Comparison of ENCODE assay signal across 1 cellular context in the genomic region with DNA sequence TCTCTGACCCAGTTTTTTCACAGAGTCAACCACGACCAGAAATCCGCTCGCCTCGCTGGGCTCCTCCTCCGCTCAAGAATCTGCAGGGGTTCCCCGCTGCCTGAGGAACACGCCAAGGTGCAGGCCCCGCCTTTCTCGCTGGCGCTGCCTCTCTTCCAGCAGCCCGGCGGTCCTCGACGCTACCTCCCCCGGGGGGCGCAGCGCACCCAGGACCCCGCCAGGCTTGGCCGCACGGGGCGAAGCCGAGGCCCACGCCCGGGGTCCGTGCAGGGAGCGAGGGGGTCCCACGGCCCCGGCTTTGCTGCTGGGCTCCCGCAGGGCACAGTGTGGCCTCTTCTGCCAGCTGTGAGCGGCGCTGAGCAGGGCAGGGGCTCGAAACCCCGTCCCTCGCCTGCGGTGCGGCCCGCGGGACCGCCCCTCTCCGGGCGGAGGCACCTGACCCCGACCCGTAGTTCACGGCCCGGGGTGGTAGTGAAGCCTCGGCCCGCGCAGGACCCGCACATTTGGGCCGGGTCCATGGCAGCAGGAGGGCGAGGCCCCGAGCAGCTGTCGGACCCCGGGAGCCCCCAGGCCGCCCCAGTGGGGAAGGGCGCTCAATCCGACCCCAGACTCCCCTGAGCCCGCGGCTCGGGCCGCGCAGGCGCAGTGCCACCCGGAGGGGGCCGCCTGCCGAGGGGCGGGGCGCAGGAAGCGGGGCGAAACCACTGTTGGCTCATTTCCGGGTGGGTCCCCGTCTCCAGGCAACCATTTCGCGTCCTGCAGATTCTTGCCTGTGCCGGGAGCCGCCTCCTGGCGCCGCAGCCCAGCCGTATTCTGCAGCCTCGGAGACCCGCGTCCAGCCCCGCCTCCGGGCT.
TF ChIP-seq lines count a peak whose summit lies in the region.

No MANE protein-coding gene starts in this region.

TF ChIP-seq in K562, 482 proteins besides CTCF, POLR2A, EP300 and RAD21 (continued from another document):
- TF ChIP-seq MXI1 (IDR thresholded peaks at IDR 0.05; ENCODE audit: low read depth, low read length) = peak; percentile 96
- TF ChIP-seq, protein P1, sequence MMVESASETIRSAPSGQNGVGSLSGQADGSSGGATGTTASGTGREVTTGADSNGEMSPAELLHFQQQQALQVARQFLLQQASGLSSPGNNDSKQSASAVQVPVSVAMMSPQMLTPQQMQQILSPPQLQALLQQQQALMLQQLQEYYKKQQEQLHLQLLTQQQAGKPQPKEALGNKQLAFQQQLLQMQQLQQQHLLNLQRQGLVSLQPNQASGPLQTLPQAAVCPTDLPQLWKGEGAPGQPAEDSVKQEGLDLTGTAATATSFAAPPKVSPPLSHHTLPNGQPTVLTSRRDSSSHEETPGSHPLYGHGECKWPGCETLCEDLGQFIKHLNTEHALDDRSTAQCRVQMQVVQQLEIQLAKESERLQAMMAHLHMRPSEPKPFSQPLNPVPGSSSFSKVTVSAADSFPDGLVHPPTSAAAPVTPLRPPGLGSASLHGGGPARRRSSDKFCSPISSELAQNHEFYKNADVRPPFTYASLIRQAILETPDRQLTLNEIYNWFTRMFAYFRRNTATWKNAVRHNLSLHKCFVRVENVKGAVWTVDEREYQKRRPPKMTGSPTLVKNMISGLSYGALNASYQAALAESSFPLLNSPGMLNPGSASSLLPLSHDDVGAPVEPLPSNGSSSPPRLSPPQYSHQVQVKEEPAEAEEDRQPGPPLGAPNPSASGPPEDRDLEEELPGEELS (CRISPR knock-in tag; IDR thresholded peaks at IDR 0.05; ENCODE audit: borderline replicate concordance) = no peak
- TF ChIP-seq, protein P2, sequence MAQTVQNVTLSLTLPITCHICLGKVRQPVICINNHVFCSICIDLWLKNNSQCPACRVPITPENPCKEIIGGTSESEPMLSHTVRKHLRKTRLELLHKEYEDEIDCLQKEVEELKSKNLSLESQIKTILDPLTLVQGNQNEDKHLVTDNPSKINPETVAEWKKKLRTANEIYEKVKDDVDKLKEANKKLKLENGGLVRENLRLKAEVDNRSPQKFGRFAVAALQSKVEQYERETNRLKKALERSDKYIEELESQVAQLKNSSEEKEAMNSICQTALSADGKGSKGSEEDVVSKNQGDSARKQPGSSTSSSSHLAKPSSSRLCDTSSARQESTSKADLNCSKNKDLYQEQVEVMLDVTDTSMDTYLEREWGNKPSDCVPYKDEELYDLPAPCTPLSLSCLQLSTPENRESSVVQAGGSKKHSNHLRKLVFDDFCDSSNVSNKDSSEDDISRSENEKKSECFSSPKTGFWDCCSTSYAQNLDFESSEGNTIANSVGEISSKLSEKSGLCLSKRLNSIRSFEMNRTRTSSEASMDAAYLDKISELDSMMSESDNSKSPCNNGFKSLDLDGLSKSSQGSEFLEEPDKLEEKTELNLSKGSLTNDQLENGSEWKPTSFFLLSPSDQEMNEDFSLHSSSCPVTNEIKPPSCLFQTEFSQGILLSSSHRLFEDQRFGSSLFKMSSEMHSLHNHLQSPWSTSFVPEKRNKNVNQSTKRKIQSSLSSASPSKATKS (CRISPR knock-in tag; IDR thresholded peaks at IDR 0.05) = no peak
- no peak for TF ChIP-seq RHOXF2B (CRISPR knock-in tag; conservative IDR thresholded peaks at IDR 0.05)
- TF ChIP-seq MAFF (IDR thresholded peaks at IDR 0.05; ENCODE audit: low read length) = no peak
- TF ChIP-seq ARNT (IDR thresholded peaks at IDR 0.05) = no peak
- TF ChIP-seq ZNF589 (CRISPR knock-in tag; IDR thresholded peaks at IDR 0.05; ENCODE audit: low read depth) = no peak
- no peak for TF ChIP-seq RCOR1 (IDR thresholded peaks at IDR 0.05; ENCODE audit: borderline replicate concordance in 1 of 2, low read depth in 2 of 2, low read length in 2 of 2)
- TF ChIP-seq, protein P3, sequence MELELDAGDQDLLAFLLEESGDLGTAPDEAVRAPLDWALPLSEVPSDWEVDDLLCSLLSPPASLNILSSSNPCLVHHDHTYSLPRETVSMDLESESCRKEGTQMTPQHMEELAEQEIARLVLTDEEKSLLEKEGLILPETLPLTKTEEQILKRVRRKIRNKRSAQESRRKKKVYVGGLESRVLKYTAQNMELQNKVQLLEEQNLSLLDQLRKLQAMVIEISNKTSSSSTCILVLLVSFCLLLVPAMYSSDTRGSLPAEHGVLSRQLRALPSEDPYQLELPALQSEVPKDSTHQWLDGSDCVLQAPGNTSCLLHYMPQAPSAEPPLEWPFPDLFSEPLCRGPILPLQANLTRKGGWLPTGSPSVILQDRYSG (tag; conservative IDR thresholded peaks at IDR 0.05; ENCODE audit: low read depth) = no peak
- TF ChIP-seq CCAR2 (IDR thresholded peaks at IDR 0.05; ENCODE audit: low read depth, low read length) = no peak
- TF ChIP-seq, protein P4, sequence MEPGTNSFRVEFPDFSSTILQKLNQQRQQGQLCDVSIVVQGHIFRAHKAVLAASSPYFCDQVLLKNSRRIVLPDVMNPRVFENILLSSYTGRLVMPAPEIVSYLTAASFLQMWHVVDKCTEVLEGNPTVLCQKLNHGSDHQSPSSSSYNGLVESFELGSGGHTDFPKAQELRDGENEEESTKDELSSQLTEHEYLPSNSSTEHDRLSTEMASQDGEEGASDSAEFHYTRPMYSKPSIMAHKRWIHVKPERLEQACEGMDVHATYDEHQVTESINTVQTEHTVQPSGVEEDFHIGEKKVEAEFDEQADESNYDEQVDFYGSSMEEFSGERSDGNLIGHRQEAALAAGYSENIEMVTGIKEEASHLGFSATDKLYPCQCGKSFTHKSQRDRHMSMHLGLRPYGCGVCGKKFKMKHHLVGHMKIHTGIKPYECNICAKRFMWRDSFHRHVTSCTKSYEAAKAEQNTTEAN (CRISPR knock-in tag; IDR thresholded peaks at IDR 0.05) = no peak
- no peak for TF ChIP-seq ZNF253 (CRISPR knock-in tag; conservative IDR thresholded peaks at IDR 0.05)
- TF ChIP-seq, protein P5, sequence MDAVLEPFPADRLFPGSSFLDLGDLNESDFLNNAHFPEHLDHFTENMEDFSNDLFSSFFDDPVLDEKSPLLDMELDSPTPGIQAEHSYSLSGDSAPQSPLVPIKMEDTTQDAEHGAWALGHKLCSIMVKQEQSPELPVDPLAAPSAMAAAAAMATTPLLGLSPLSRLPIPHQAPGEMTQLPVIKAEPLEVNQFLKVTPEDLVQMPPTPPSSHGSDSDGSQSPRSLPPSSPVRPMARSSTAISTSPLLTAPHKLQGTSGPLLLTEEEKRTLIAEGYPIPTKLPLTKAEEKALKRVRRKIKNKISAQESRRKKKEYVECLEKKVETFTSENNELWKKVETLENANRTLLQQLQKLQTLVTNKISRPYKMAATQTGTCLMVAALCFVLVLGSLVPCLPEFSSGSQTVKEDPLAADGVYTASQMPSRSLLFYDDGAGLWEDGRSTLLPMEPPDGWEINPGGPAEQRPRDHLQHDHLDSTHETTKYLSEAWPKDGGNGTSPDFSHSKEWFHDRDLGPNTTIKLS (IDR thresholded peaks at IDR 0.05; ENCODE audit: borderline replicate concordance, low read depth) = peak; percentile 87
- no peak for TF ChIP-seq NFATC3 (IDR thresholded peaks at IDR 0.05)
- peak; percentile 66; the same call in 1 of the 2 replicates for TF ChIP-seq ETV5 (CRISPR knock-in tag; IDR thresholded peaks at IDR 0.05; ENCODE audit: low read depth)
- no peak; the same call in none of the 2 replicates for TF ChIP-seq CREM (IDR thresholded peaks at IDR 0.05; ENCODE audit: low read depth)
- TF ChIP-seq HDGF (IDR thresholded peaks at IDR 0.05) = no peak
- TF ChIP-seq ESRRA (IDR thresholded peaks at IDR 0.05; ENCODE audit: borderline replicate concordance, low read depth) = no peak
- TF ChIP-seq KLF1 (tag; IDR thresholded peaks at IDR 0.05) = no peak; the same call in 1 of the 2 replicates
- TF ChIP-seq ETV6 (IDR thresholded peaks at IDR 0.05; ENCODE audit: borderline replicate concordance in 1 of 2, low read depth in 2 of 2, low read length in 1 of 2) = no peak
- no peak for TF ChIP-seq ETV6 (CRISPR knock-in tag; IDR thresholded peaks at IDR 0.05; ENCODE audit: borderline replicate concordance)
